26 cellular contexts compared by ENCODE assay signal in genomic region chr6:82651845-82652333, GRCh38.
"Had no signal": no experiment of that assay in that cellular context is flagged by ENCODE, and none has a peak within 500 bp of the region (broad histone marks: within the 10 kb centered on the region; RNA-seq: fewer than 3 reads in every experiment).

No MANE protein-coding gene starts in this region.

- ATAC-seq: activated CD4-positive, alpha-beta T cell treated with anti-CD3 and anti-CD28 coated beads for 36 hours; activated CD8-positive, alpha-beta memory T cell treated with anti-CD3 and anti-CD28 coated beads, Interleukin-2, amount 10 ng/mL, durations not matched to agents 7 days and 5 days; activated CD8-positive, alpha-beta T cell treated with anti-CD3 and anti-CD28 coated beads, Interleukin-2, amount 10 ng/mL, durations not matched to agents 7 days and 5 days; activated naive CD4-positive, alpha-beta T cell treated with anti-CD3 and anti-CD28 coated beads, Interleukin-2, amount 50 U/mL, for 72 hours; activated T-cell treated with anti-CD3 and anti-CD28 coated beads, Interleukin-2, amount 50 U/mL, for 72 hours; foreskin keratinocyte; heart left ventricle; mucosa of descending colon; natural killer cell treated with Interleukin-12 subunit alpha and Interleukin-12 subunit beta and Interleukin-15 and Interleukin-18, amount 100 ng/mL, for 72 hours; right lobe of liver; stimulated activated naive CD8-positive, alpha-beta T cell treated with anti-CD3 and anti-CD28 coated beads, Interleukin-15, Interleukin-2, amounts not matched to agents 100 U/mL and 50 U/mL, for 24 hours had no signal

- H3K27ac ChIP-seq: esophagus muscularis mucosa, foreskin keratinocyte, heart left ventricle, left ventricle myocardium inferior, right lobe of liver, testis, transverse colon had no signal

- DNase-seq: activated CD4-positive, alpha-beta T cell treated with anti-CD3 and anti-CD28 coated beads for 36 hours; activated CD4-positive, CD25-positive, alpha-beta regulatory T cell; activated CD8-positive, alpha-beta memory T cell treated with anti-CD3 and anti-CD28 coated beads, Interleukin-2, amount 10 ng/mL, durations not matched to agents 7 days and 5 days; activated CD8-positive, alpha-beta T cell treated with anti-CD3 and anti-CD28 coated beads, Interleukin-2, amount 10 ng/mL, durations not matched to agents 7 days and 5 days; activated naive CD4-positive, alpha-beta T cell; activated T-cell treated with anti-CD3 and anti-CD28 coated beads, Interleukin-2, amount 50 U/mL, for 72 hours; anterior cingulate cortex; dermis blood vessel endothelial cell; effector CD4-positive, alpha-beta T cell; foreskin keratinocyte; heart left ventricle; hypothalamus; kidney glomerular epithelial cell; left ventricle myocardium inferior; mesendoderm; mucosa of descending colon; posterior cingulate gyrus; right lobe of liver; stimulated activated CD4-positive, alpha-beta T cell treated with anti-CD3 and anti-CD28 coated beads, Interleukin-2, amount 100 ng/mL, for 48 hours; stimulated activated naive CD8-positive, alpha-beta T cell treated with anti-CD3 and anti-CD28 coated beads, Interleukin-15, Interleukin-2, amounts not matched to agents 100 U/mL and 50 U/mL, for 24 hours; testis; transverse colon had no signal

- H3K36me3 ChIP-seq: esophagus muscularis mucosa, heart left ventricle, left ventricle myocardium inferior, right lobe of liver, transverse colon had no signal

- H3K4me3 ChIP-seq: esophagus muscularis mucosa, heart left ventricle, left ventricle myocardium inferior, lung, mucosa of descending colon, right lobe of liver, testis, transverse colon had no signal

- H3K9me3 ChIP-seq: esophagus muscularis mucosa, heart left ventricle, mucosa of descending colon, right lobe of liver, testis, transverse colon had no signal

- H3K4me1 ChIP-seq: foreskin keratinocyte, heart left ventricle, left ventricle myocardium inferior, right lobe of liver, testis, transverse colon had no signal
